9 cellular contexts compared by ENCODE assay signal in the genomic region with DNA sequence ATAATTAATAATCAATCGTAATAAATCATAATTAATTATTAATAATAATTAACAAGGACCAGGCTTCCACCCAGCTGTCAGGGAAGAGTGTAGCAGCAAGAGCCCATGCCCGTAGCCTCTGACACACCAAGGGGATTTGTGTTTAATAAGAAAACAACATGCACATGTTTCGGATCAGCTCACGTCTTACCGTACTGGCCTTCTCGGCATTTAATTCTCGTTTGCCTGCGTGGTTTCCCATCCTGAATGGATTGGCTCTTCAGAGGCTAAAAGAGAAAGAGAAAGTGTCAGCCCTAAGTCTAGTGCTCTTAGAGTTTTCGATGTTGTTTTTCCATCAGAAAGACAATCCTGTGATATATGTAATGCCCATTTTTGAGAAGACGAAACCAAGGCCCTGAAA. TPM values are rescaled to one million over a fixed set of nuclear protein-coding genes. Genes with fewer than 3 reads are reported as not detected.
A peak's percentile ranks its signal among the peaks of the same experiment; 100 is the strongest.
DNase-seq lines count a peak whose midpoint lies in the region; ATAC-seq and TF ChIP-seq lines count a peak whose summit lies in the region.
"Had no signal": no experiment of that assay in that cellular context is flagged by ENCODE, and none has a peak within 500 bp of the region (broad histone marks: within the 10 kb centered on the region; RNA-seq: fewer than 3 reads in every experiment).

No MANE protein-coding gene starts in this region.

- H3K36me3 Mint-ChIP-seq in CD4-positive, CD25-positive, alpha-beta regulatory T cell: peaks cover 26% of the 10 kb centered on the region
- H3K36me3 Mint-ChIP-seq in HFFc6 (ENCODE audit: low read depth): peaks cover 8% of the 10 kb centered on the region
- peaks cover 50% of the 10 kb centered on the region for H3K36me3 Mint-ChIP-seq in activated naive CD8-positive, alpha-beta T cell treated with anti-CD3 and anti-CD28 coated beads, Interleukin-2, amount 50 U/mL, for 24 hours (ENCODE audit: low read depth)
- peaks cover 22% of the 10 kb centered on the region for H3K36me3 Mint-ChIP-seq in natural killer cell treated with Interleukin-12 subunit alpha and Interleukin-12 subunit beta and Interleukin-15 and Interleukin-18, amount 100 ng/mL, for 72 hours

- peaks cover 21% of the 10 kb centered on the region for H3K36me3 ChIP-seq in CD4-positive, CD25-positive, alpha-beta regulatory T cell (ENCODE audit: control insufficient read depth, insufficient read depth, low read length)

- peak in 1 of 3 donors; percentile 35 for DNase-seq in CD4-positive, CD25-positive, alpha-beta regulatory T cell
- DNase-seq in HFFc6 (no peak), NCI-H1436 treated with DMSO at 0.1 percent for 48 hours (lab: John Stamatoyannopoulos, UW) (no peak), NCI-H146 (lab: John Stamatoyannopoulos, UW) (no peak), 8988T (no peak)
- no peak for DNase-seq in activated naive CD8-positive, alpha-beta T cell treated with anti-CD3 and anti-CD28 coated beads, Interleukin-2, amount 50 U/mL, for 24 hours
- no peak for DNase-seq in natural killer cell treated with Interleukin-12 subunit alpha and Interleukin-12 subunit beta and Interleukin-15 and Interleukin-18, amount 100 ng/mL, for 72 hours (ENCODE audit: low spot score)
- DNase-seq: H7, SW 1271 had no signal

- H3K4me1 Mint-ChIP-seq in CD4-positive, CD25-positive, alpha-beta regulatory T cell: peaks cover 42 to 99% (median 82%) of the 10 kb centered on the region in 4 donors
- H3K4me1 Mint-ChIP-seq in HFFc6 (ENCODE audit: low read depth): peaks cover 85% of the 10 kb centered on the region
- peaks cover 98% of the 10 kb centered on the region for H3K4me1 Mint-ChIP-seq in activated naive CD8-positive, alpha-beta T cell treated with anti-CD3 and anti-CD28 coated beads, Interleukin-2, amount 50 U/mL, for 24 hours
- H3K4me1 Mint-ChIP-seq in natural killer cell treated with Interleukin-12 subunit alpha and Interleukin-12 subunit beta and Interleukin-15 and Interleukin-18, amount 100 ng/mL, for 72 hours (ENCODE audit: low read depth in 2 of 2): peaks cover 90 to 100% of the 10 kb centered on the region in 2 donors

- peak overlapping the region; percentile 86 for H3K27ac ChIP-seq in CD4-positive, CD25-positive, alpha-beta regulatory T cell (ENCODE audit: insufficient read depth, low read length, poor library complexity, severe bottlenecking)

- peak overlapping the region; percentile 71 for H3K4me3 ChIP-seq in CD4-positive, CD25-positive, alpha-beta regulatory T cell (ENCODE audit: low read depth, low read length)

- no peak for ATAC-seq in CD4-positive, CD25-positive, alpha-beta regulatory T cell (ENCODE audit: low read depth in 2 of 2)
- ATAC-seq in activated naive CD8-positive, alpha-beta T cell treated with anti-CD3 and anti-CD28 coated beads, Interleukin-2, amount 50 U/mL, for 24 hours: no peak
- no peak for ATAC-seq in natural killer cell treated with Interleukin-12 subunit alpha and Interleukin-12 subunit beta and Interleukin-15 and Interleukin-18, amount 100 ng/mL, for 72 hours

- TF ChIP-seq CTCF in HFFc6 (IDR thresholded peaks at IDR 0.05): no peak

- H3K27me3 Mint-ChIP-seq in CD4-positive, CD25-positive, alpha-beta regulatory T cell: peaks cover 4% of the 10 kb centered on the region
- no peaks in the 10 kb centered on the region; the same call in 1 of the 2 replicates for H3K27me3 Mint-ChIP-seq in HFFc6 (ENCODE audit: insufficient read depth)
- H3K27me3 Mint-ChIP-seq in activated naive CD8-positive, alpha-beta T cell treated with anti-CD3 and anti-CD28 coated beads, Interleukin-2, amount 50 U/mL, for 24 hours: no peaks in the 10 kb centered on the region
- H3K27me3 Mint-ChIP-seq in natural killer cell treated with Interleukin-12 subunit alpha and Interleukin-12 subunit beta and Interleukin-15 and Interleukin-18, amount 100 ng/mL, for 72 hours: no peaks in the 10 kb centered on the region

- peak overlapping the region; percentile 94 to 98 (median 98) for H3K27ac Mint-ChIP-seq in CD4-positive, CD25-positive, alpha-beta regulatory T cell
- peak overlapping the region; percentile 39; the same call in 1 of the 2 replicates for H3K27ac Mint-ChIP-seq in HFFc6
- peak overlapping the region; percentile 81 for H3K27ac Mint-ChIP-seq in activated naive CD8-positive, alpha-beta T cell treated with anti-CD3 and anti-CD28 coated beads, Interleukin-2, amount 50 U/mL, for 24 hours
- H3K27ac Mint-ChIP-seq in natural killer cell treated with Interleukin-12 subunit alpha and Interleukin-12 subunit beta and Interleukin-15 and Interleukin-18, amount 100 ng/mL, for 72 hours: peak overlapping the region; percentile 85 to 99

- H3K4me3 Mint-ChIP-seq in CD4-positive, CD25-positive, alpha-beta regulatory T cell: peak overlapping the region; percentile 64 to 83 (median 76)
- no peak overlapping the region for H3K4me3 Mint-ChIP-seq in HFFc6
- peak overlapping the region; percentile 30 for H3K4me3 Mint-ChIP-seq in activated naive CD8-positive, alpha-beta T cell treated with anti-CD3 and anti-CD28 coated beads, Interleukin-2, amount 50 U/mL, for 24 hours
- H3K4me3 Mint-ChIP-seq in natural killer cell treated with Interleukin-12 subunit alpha and Interleukin-12 subunit beta and Interleukin-15 and Interleukin-18, amount 100 ng/mL, for 72 hours: peak overlapping the region; percentile 72

- H3K27me3 ChIP-seq in CD4-positive, CD25-positive, alpha-beta regulatory T cell (ENCODE audit: control insufficient read depth, insufficient read depth, low read length): no peaks in the 10 kb centered on the region

- H3K4me1 ChIP-seq in CD4-positive, CD25-positive, alpha-beta regulatory T cell (ENCODE audit: control insufficient read depth, insufficient read depth, low read length, poor library complexity, severe bottlenecking): peaks cover 95% of the 10 kb centered on the region

- peaks cover 0 to 3% (median 0%) of the 10 kb centered on the region in 7 donors for H3K9me3 Mint-ChIP-seq in CD4-positive, CD25-positive, alpha-beta regulatory T cell
- no peaks in the 10 kb centered on the region for H3K9me3 Mint-ChIP-seq in HFFc6
- H3K9me3 Mint-ChIP-seq in activated naive CD8-positive, alpha-beta T cell treated with anti-CD3 and anti-CD28 coated beads, Interleukin-2, amount 50 U/mL, for 24 hours: peaks cover 16% of the 10 kb centered on the region
- H3K9me3 Mint-ChIP-seq in natural killer cell treated with Interleukin-12 subunit alpha and Interleukin-12 subunit beta and Interleukin-15 and Interleukin-18, amount 100 ng/mL, for 72 hours: no peaks in the 10 kb centered on the region

- no peaks in the 10 kb centered on the region for H3K9me3 ChIP-seq in CD4-positive, CD25-positive, alpha-beta regulatory T cell (ENCODE audit: control insufficient read depth in 2 of 2, low read length in 2 of 2)

RNA-seq across cellular contexts. Expression of gene MBP, which starts 27.6 kb away (rescaled TPM):
- 172 TPM for total RNA-seq in CD4-positive, CD25-positive, alpha-beta regulatory T cell
- polyA plus RNA-seq in CD4-positive, CD25-positive, alpha-beta regulatory T cell: 100 to 1,000 TPM; 134 to 145 (median 141) TPM
- total RNA-seq in HFFc6 (2021; fragmentation: NEBNext Ultra II Directional; extraction: Animal tissue kit (Norgen Biotek cat#: 25700)): under 1 TPM in 5 of 6 experiments, not detected in 1; 0.05 to 0.23 (median 0.12) TPM
- total RNA-seq in natural killer cell treated with Interleukin-12 subunit alpha and Interleukin-12 subunit beta and Interleukin-15 and Interleukin-18, amount 100 ng/mL, for 72 hours: 10 to 100 TPM; 62.5 to 77.6 TPM

Comparison
In these comparisons a context has a peak if more than half of its experiments do, and no peak if none do; other contexts are left out.
1. H3K27ac Mint-ChIP-seq: peak in every context shown above with its lines; median percentile 98 in CD4-positive, CD25-positive, alpha-beta regulatory T cell; 92 in natural killer cell treated with Interleukin-12 subunit alpha and Interleukin-12 subunit beta and Interleukin-15 and Interleukin-18, amount 100 ng/mL, for 72 hours; 81 in activated naive CD8-positive, alpha-beta T cell treated with anti-CD3 and anti-CD28 coated beads, Interleukin-2, amount 50 U/mL, for 24 hours; 39 in HFFc6.
2. RNA of gene MBP, which starts 27.6 kb away (total RNA-seq): 172 TPM in CD4-positive, CD25-positive, alpha-beta regulatory T cell (single experiment) and 62.5 to 77.6 TPM in natural killer cell treated with Interleukin-12 subunit alpha and Interleukin-12 subunit beta and Interleukin-15 and Interleukin-18, amount 100 ng/mL, for 72 hours; 0.05 to 0.23 TPM in HFFc6; every median in the first group is over 10 times any median in the second.